ENCODE assay signal across 12 cellular contexts in the genomic region with DNA sequence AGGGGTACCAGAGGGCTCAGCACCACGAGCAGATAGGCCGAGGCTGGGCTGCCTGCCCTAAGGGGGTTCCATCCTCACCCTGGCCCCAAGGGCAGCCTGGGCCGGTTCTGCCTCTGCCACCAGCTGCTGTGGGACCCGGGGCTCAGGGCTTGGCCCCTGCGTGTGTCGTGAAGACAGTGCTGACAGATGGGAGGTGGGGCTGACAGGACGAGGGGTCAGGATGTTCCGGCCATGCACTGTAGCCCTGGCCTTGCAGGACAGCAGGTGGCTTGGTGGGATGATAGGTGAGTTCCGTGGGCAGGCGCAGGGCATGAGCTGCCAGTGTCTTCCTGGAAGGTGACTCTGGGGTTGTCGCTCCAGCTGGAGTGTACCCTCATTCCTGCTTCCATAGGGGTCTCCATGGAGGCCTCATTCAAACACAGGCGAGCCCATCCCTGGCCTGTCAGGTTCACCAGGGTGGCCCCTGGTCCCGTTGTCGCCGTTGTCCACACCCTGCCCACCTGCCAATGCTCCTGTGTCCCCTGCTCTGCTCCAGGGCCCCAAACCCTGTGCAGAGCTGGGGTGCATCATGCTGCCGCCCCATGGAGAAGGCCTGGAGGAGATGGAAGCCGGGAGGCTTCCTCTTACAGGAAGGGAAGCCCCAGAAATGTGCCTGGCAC. TPM values are rescaled to one million over a fixed set of nuclear protein-coding genes. Genes with fewer than 3 reads are reported as not detected.
DNase-seq lines count a peak whose midpoint lies in the region; ATAC-seq and TF ChIP-seq lines count a peak whose summit lies in the region.
"Had no signal": no experiment of that assay in that cellular context is flagged by ENCODE, and none has a peak within 500 bp of the region (broad histone marks: within the 10 kb centered on the region; RNA-seq: fewer than 3 reads in every experiment).

No MANE protein-coding gene starts in this region.

- no peak overlapping the region for H3K4me3 ChIP-seq in HCT116 (replicated peaks in 1 of 2; ENCODE audit: low read depth in 1 of 2, low read length in 2 of 2)
- H3K4me3 ChIP-seq in right cardiac atrium (ENCODE audit: low read length): no peak overlapping the region

- peaks cover 43% of the 10 kb centered on the region for H3K4me1 Mint-ChIP-seq in activated CD4-positive, alpha-beta memory T cell treated with anti-CD3 and anti-CD28 coated beads, Interleukin-2, amount 10 ng/mL, durations not matched to agents 7 days and 5 days
- H3K4me1 Mint-ChIP-seq in stimulated activated memory B cell treated with anti-CD40 and anti-IgM and Interleukin-4, amounts not matched to agents 10 μg/mL and 1 μg/mL and 100 μg/mL, for 72 hours: peaks cover 49% of the 10 kb centered on the region
- peaks cover 22% of the 10 kb centered on the region for H3K4me1 Mint-ChIP-seq in HFFc6 (ENCODE audit: low read depth)

- CTCF ChIA-PET in HCT116 (lab: Charles Lee): no interaction called here
- CTCF ChIA-PET in activated CD4-positive, alpha-beta memory T cell treated with anti-CD3 and anti-CD28 coated beads, Interleukin-2, amount 10 ng/mL, durations not matched to agents 7 days and 5 days (lab: Charles Lee): interaction anchor here (1.0 kb wide), 1 partner anchor 189 kb away, joined by 4 read pairs; no protein-coding TSS in a partner anchor

- H3K4me3 Mint-ChIP-seq in activated CD4-positive, alpha-beta memory T cell treated with anti-CD3 and anti-CD28 coated beads, Interleukin-2, amount 10 ng/mL, durations not matched to agents 7 days and 5 days: no peak overlapping the region
- H3K4me3 Mint-ChIP-seq in stimulated activated memory B cell treated with anti-CD40 and anti-IgM and Interleukin-4, amounts not matched to agents 10 μg/mL and 1 μg/mL and 100 μg/mL, for 72 hours: no peak overlapping the region
- no peak overlapping the region for H3K4me3 Mint-ChIP-seq in HFFc6
- H3K4me3 Mint-ChIP-seq: H9, neural crest cell had no signal

- peaks cover 7% of the 10 kb centered on the region; the same call in 1 of the 2 replicates for H4K20me1 ChIP-seq in HCT116 (ENCODE audit: insufficient read depth)

- H2AFZ ChIP-seq in HCT116 (ENCODE audit: low read depth, low read length, poor library complexity, severe bottlenecking): no peak overlapping the region

- ATAC-seq in HCT116: no peak
- ATAC-seq in right cardiac atrium: peak; percentile 3 to 12
- ATAC-seq in stimulated activated memory B cell treated with anti-CD40 and anti-IgM and Interleukin-4, amounts not matched to agents 10 μg/mL and 1 μg/mL and 100 μg/mL, for 72 hours: peak; percentile 6

- H3K27me3 ChIP-seq in HCT116 (ENCODE audit: insufficient read depth, low read length) (no peaks in the 10 kb centered on the region), right cardiac atrium (ENCODE audit: control insufficient read depth, insufficient read depth) (no peaks in the 10 kb centered on the region)

- H3K4me1 ChIP-seq in HCT116 (ENCODE audit: control insufficient read depth in 1 of 2, insufficient read depth in 2 of 2, low read length in 2 of 2) (peaks cover 14 to 44% of the 10 kb centered on the region in 2 experiments), right cardiac atrium (ENCODE audit: control insufficient read depth, insufficient read depth, low read length) (peaks cover 10% of the 10 kb centered on the region)

- H3K27ac Mint-ChIP-seq in activated CD4-positive, alpha-beta memory T cell treated with anti-CD3 and anti-CD28 coated beads, Interleukin-2, amount 10 ng/mL, durations not matched to agents 7 days and 5 days: peak overlapping the region; percentile 94
- peak overlapping the region; percentile 87 for H3K27ac Mint-ChIP-seq in stimulated activated memory B cell treated with anti-CD40 and anti-IgM and Interleukin-4, amounts not matched to agents 10 μg/mL and 1 μg/mL and 100 μg/mL, for 72 hours
- no peak overlapping the region for H3K27ac Mint-ChIP-seq in HFFc6

- no peak for TF ChIP-seq POLR2A in HCT116 (IDR thresholded peaks at IDR 0.05; ENCODE audit: borderline replicate concordance, extremely low read depth, insufficient read depth, insufficient read length)

- no peak for TF ChIP-seq RAD21 in HCT116 (IDR thresholded peaks at IDR 0.05; ENCODE audit: low read depth)

- DNase-seq in HCT116 (ENCODE audit: low read depth, low spot score) (no peak), right cardiac atrium (peak in 1 of 3 donors; percentile 55), NCI-H2029 (lab: John Stamatoyannopoulos, UW) (no peak), OCI-M2 (lab: John Stamatoyannopoulos, UW; ENCODE audit: unreplicated experiment) (no peak), HFFc6 (no peak), iPS-NIHi7 (ENCODE audit: extremely low spot score) (no peak)
- DNase-seq in activated CD4-positive, alpha-beta memory T cell treated with anti-CD3 and anti-CD28 coated beads, Interleukin-2, amount 10 ng/mL, durations not matched to agents 7 days and 5 days: no peak
- DNase-seq: activated CD8-positive, alpha-beta memory T cell treated with anti-CD3 and anti-CD28 coated beads for 24 hours; H9; NCI-H1694 treated with DMSO at 0.1 percent for 48 hours had no signal

- H3K27me3 Mint-ChIP-seq in activated CD4-positive, alpha-beta memory T cell treated with anti-CD3 and anti-CD28 coated beads, Interleukin-2, amount 10 ng/mL, durations not matched to agents 7 days and 5 days: no peaks in the 10 kb centered on the region
- no peaks in the 10 kb centered on the region for H3K27me3 Mint-ChIP-seq in stimulated activated memory B cell treated with anti-CD40 and anti-IgM and Interleukin-4, amounts not matched to agents 10 μg/mL and 1 μg/mL and 100 μg/mL, for 72 hours
- H3K27me3 Mint-ChIP-seq in HFFc6 (ENCODE audit: insufficient read depth): peaks cover 2% of the 10 kb centered on the region

- intact Hi-C loops in HCT116 (cut with micrococcal nuclease): no loop called here
- intact Hi-C loops in right cardiac atrium (cut with DNase I): no loop called here

- no peak overlapping the region for H3K9ac ChIP-seq in HCT116 (ENCODE audit: low read length)

- H3K27ac ChIP-seq in HCT116 (ENCODE audit: low read depth, low read length): peak overlapping the region; percentile 98
- peak overlapping the region; percentile 75 for H3K27ac ChIP-seq in right cardiac atrium (ENCODE audit: low read length)

- BruUV-seq in HCT116 (replicated peaks; lab: Mats Ljungman, UMichigan): no TSS peak

- 42% methylated on average over 17 of the region's 17 CpGs for WGBS in right cardiac atrium

- peaks cover 30% of the 10 kb centered on the region for H3K36me3 Mint-ChIP-seq in activated CD4-positive, alpha-beta memory T cell treated with anti-CD3 and anti-CD28 coated beads, Interleukin-2, amount 10 ng/mL, durations not matched to agents 7 days and 5 days (ENCODE audit: low read depth)
- peaks cover 24% of the 10 kb centered on the region for H3K36me3 Mint-ChIP-seq in stimulated activated memory B cell treated with anti-CD40 and anti-IgM and Interleukin-4, amounts not matched to agents 10 μg/mL and 1 μg/mL and 100 μg/mL, for 72 hours
- H3K36me3 Mint-ChIP-seq in HFFc6 (ENCODE audit: low read depth): peaks cover 14% of the 10 kb centered on the region

- RAD21 ChIA-PET in HCT116 (lab: Charles Lee; ENCODE audit: low non-redundant PET in 1 of 2, low total read pairs in 2 of 2, uncharacterized antibody in 2 of 2, unreplicated experiment in 2 of 2): no interaction called here

- POLR2A ChIA-PET in HCT116 (lab: Charles Lee): no interaction called here
- POLR2A ChIA-PET in activated CD4-positive, alpha-beta memory T cell treated with anti-CD3 and anti-CD28 coated beads, Interleukin-2, amount 10 ng/mL, durations not matched to agents 7 days and 5 days (lab: Charles Lee): interaction anchor here (0.6 to 1.8 kb wide), 6 partner anchors 8 to 293 kb away, joined by 3 to 7 read pairs (median 4); a partner anchor contains a TSS

- TF ChIP-seq CTCF in HCT116 (IDR thresholded peaks at IDR 0.05 in 2 of 3, conservative IDR thresholded peaks at IDR 0.05 in 1 of 3; ENCODE audit: borderline replicate concordance in 1 of 3, insufficient read depth in 1 of 3, low read depth in 2 of 3, low read length in 2 of 3) (no peak), HFFc6 (IDR thresholded peaks at IDR 0.05) (no peak)

- H3K9me3 ChIP-seq in HCT116 (ENCODE audit: control insufficient read depth in 1 of 2, insufficient read depth in 1 of 2, low read depth in 1 of 2, low read length in 2 of 2): no peaks in the 10 kb centered on the region
- H3K9me3 ChIP-seq in right cardiac atrium (ENCODE audit: control insufficient read depth, low read length): no peaks in the 10 kb centered on the region

- H3K4me2 ChIP-seq in HCT116 (ENCODE audit: low read length): no peak overlapping the region

- no peaks in the 10 kb centered on the region for H3K9me3 Mint-ChIP-seq in activated CD4-positive, alpha-beta memory T cell treated with anti-CD3 and anti-CD28 coated beads, Interleukin-2, amount 10 ng/mL, durations not matched to agents 7 days and 5 days
- H3K9me3 Mint-ChIP-seq in stimulated activated memory B cell treated with anti-CD40 and anti-IgM and Interleukin-4, amounts not matched to agents 10 μg/mL and 1 μg/mL and 100 μg/mL, for 72 hours: no peaks in the 10 kb centered on the region
- no peaks in the 10 kb centered on the region for H3K9me3 Mint-ChIP-seq in HFFc6
- H3K9me3 Mint-ChIP-seq: H9, neural crest cell had no signal

- peaks cover 27 to 34% of the 10 kb centered on the region in 2 experiments for H3K36me3 ChIP-seq in HCT116 (ENCODE audit: control insufficient read depth in 1 of 2, insufficient read depth in 2 of 2, low read length in 2 of 2)

- H3K9me2 ChIP-seq in HCT116 (ENCODE audit: insufficient read depth): no peaks in the 10 kb centered on the region

- peaks cover 38% of the 10 kb centered on the region for H3K79me2 ChIP-seq in HCT116 (ENCODE audit: insufficient read depth, low read length)

TF ChIP-seq in HCT116, 20 proteins besides CTCF, POLR2A, EP300 and RAD21 (continues in another document):
- TF ChIP-seq POLR2AphosphoS5 (IDR thresholded peaks at IDR 0.05; ENCODE audit: low read depth, low read length) (no peak), CEBPB (IDR thresholded peaks at IDR 0.05; ENCODE audit: low read depth) (no peak), YY1 (IDR thresholded peaks at IDR 0.05; ENCODE audit: extremely low read depth, insufficient replicate concordance, low read depth, low read length) (no peak), CBX3 (IDR thresholded peaks at IDR 0.05; ENCODE audit: low read depth) (no peak), TCF7L2 (IDR thresholded peaks at IDR 0.05; ENCODE audit: borderline replicate concordance, extremely low read depth, insufficient read depth, insufficient read length) (no peak)

RNA-seq across cellular contexts. Expression of a gene that starts 57.2 kb away (rescaled TPM):
- total RNA-seq in HCT116 (2021; ENCODE audit: unreplicated experiment) (117 TPM), right cardiac atrium (10 to 100 TPM; 43.8 to 49.2 (median 45.8) TPM)
- 148 and 173 TPM in 2 replicates for polyA plus RNA-seq in HCT116 (2012)
- 10 to 100 TPM; 41.0 to 42.9 TPM for total RNA-seq in activated CD4-positive, alpha-beta memory T cell treated with anti-CD3 and anti-CD28 coated beads, Interleukin-2, amount 10 ng/mL, durations not matched to agents 7 days and 5 days
- polyA plus RNA-seq in right cardiac atrium: 37.0 TPM
- total RNA-seq in HFFc6 (2021; fragmentation: NEBNext Ultra II Directional; extraction: Animal tissue kit (Norgen Biotek cat#: 25700)): 10 to 100 TPM; 60.6 to 73.5 (median 66.3) TPM
